In the genomic region with DNA sequence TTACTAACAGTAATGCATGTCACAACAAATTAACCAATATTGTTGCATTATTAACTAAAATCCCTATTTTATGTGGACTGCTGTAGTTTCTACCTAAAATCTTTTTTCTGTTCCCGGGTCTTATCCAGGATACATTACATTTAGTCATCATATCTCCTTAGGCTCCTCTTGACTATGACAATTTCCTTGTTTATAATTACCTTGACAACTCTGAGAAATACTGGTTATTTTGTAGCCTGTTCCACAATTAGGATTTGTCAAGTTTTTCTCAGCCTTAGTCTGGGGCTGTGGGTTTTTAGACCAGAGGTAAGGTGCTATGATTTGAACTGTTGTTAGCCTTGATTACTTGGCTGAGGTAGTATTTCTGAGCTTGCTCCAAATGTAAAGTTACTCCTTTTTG, we compare ENCODE assay signal across 2 cellular contexts.
TF ChIP-seq lines count a peak whose summit lies in the region.

No MANE protein-coding gene starts in this region.

TF ChIP-seq in A549, 52 proteins besides CTCF, POLR2A, EP300 and RAD21:
- TF ChIP-seq HOXA7 (CRISPR knock-in tag; IDR thresholded peaks at IDR 0.05) = no peak
- TF ChIP-seq KDM5A (IDR thresholded peaks at IDR 0.05) = no peak
- TF ChIP-seq CBX2 (IDR thresholded peaks at IDR 0.05; ENCODE audit: borderline replicate concordance, low read depth) = no peak
- TF ChIP-seq, protein P1, sequence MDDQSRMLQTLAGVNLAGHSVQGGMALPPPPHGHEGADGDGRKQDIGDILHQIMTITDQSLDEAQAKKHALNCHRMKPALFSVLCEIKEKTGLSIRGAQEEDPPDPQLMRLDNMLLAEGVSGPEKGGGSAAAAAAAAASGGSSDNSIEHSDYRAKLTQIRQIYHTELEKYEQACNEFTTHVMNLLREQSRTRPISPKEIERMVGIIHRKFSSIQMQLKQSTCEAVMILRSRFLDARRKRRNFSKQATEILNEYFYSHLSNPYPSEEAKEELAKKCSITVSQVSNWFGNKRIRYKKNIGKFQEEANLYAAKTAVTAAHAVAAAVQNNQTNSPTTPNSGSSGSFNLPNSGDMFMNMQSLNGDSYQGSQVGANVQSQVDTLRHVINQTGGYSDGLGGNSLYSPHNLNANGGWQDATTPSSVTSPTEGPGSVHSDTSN (IDR thresholded peaks at IDR 0.05) = no peak
- TF ChIP-seq CHD4 (IDR thresholded peaks at IDR 0.05; ENCODE audit: borderline replicate concordance) = no peak
- no peak for TF ChIP-seq TP53 (CRISPR knock-in tag; IDR thresholded peaks at IDR 0.05)
- no peak for TF ChIP-seq ZSCAN20 (CRISPR knock-in tag; IDR thresholded peaks at IDR 0.05)
- TF ChIP-seq PHF8 (IDR thresholded peaks at IDR 0.05; ENCODE audit: borderline replicate concordance, low read depth) = no peak
- no peak for TF ChIP-seq CBX8 (IDR thresholded peaks at IDR 0.05)
- no peak for TF ChIP-seq RFX5 (IDR thresholded peaks at IDR 0.05)
- TF ChIP-seq ESRRA (IDR thresholded peaks at IDR 0.05; ENCODE audit: borderline replicate concordance, low read length) = no peak
- no peak for TF ChIP-seq FOSL2 (IDR thresholded peaks at IDR 0.05)
- TF ChIP-seq FOSL2 (CRISPR knock-in tag; IDR thresholded peaks at IDR 0.05) = no peak
- no peak for TF ChIP-seq KDM1A (IDR thresholded peaks at IDR 0.05; ENCODE audit: low read depth)
- no peak for TF ChIP-seq RARB (CRISPR knock-in tag; IDR thresholded peaks at IDR 0.05)

TF ChIP-seq in endothelial cell of umbilical vein, 7 proteins besides CTCF, POLR2A, EP300 and RAD21:
- TF ChIP-seq FOS (IDR thresholded peaks at IDR 0.05; ENCODE audit: borderline replicate concordance, insufficient read depth, low read length) (no peak), JUN (IDR thresholded peaks at IDR 0.05; ENCODE audit: borderline replicate concordance, insufficient read depth, insufficient read length, low read depth) (no peak), GATA2 (IDR thresholded peaks at IDR 0.05; ENCODE audit: insufficient read depth, insufficient read length, low read depth, low read length) (no peak), MYC (IDR thresholded peaks at IDR 0.05; ENCODE audit: low read depth, low read length) (no peak), POLR2AphosphoS5 (IDR thresholded peaks at IDR 0.05; ENCODE audit: insufficient read depth, low read depth, low read length) (no peak), EZH2 (IDR thresholded peaks at IDR 0.05; ENCODE audit: borderline replicate concordance, low read depth, low read length, severe bottlenecking) (no peak)
- TF ChIP-seq, protein P2, sequence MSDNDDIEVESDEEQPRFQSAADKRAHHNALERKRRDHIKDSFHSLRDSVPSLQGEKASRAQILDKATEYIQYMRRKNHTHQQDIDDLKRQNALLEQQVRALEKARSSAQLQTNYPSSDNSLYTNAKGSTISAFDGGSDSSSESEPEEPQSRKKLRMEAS (IDR thresholded peaks at IDR 0.05; ENCODE audit: insufficient read depth, insufficient read length) = no peak
